Comparison of ENCODE assay signal across 8 cellular contexts in the genomic region with DNA sequence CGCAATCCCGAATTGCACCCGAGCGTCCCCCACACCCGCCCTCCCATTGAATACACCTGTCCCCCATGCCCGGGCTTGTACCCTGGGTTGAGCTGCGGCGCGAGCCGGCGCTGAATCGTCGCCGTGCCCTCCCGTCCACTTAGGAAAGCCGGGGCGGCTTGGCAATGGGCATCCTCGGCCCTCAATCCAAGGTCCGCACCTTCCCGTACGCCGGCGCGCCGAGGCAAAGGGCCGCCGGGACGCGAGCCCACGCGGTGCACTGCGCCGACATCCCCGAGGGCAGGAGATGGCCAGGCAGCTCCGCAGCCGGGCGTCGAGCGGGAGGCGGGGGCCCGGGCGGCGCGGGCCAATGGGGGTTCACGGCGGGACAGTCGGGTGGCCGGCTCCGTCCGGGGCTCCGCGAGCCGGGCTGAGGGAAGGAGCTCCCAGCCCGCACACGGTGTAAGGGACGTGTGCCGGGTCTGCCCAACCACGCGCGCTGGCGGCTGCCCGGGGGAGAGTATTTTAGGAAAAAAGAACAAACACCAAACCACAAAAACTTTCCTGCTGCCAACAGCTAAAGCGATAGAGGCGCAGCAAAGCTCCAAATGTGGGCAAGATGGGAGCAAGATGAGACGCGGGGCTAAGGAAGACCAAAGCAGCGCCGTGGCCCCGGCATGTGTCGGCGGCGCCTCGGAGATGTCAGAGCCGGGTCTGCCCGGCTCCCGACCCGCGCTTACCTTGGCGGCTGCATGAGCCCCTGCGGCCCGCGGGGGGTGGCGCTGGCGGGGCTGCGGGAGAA. TPM values are rescaled to one million over a fixed set of nuclear protein-coding genes. Genes with fewer than 3 reads are reported as not detected.
DNase-seq lines count a peak whose midpoint lies in the region; ATAC-seq, FAIRE-seq and TF ChIP-seq lines count a peak whose summit lies in the region.

No MANE protein-coding gene starts in this region.

- CTCF ChIA-PET in activated CD4-positive, alpha-beta memory T cell treated with anti-CD3 and anti-CD28 coated beads, Interleukin-2, amount 10 ng/mL, durations not matched to agents 7 days and 5 days (lab: Charles Lee) = interaction anchor here (0.6 to 2.2 kb wide), 39 partner anchors 8 to 1503 kb away, joined by 3 to 25 read pairs (median 4); no protein-coding TSS in a partner anchor

- POLR2A ChIA-PET in activated CD4-positive, alpha-beta memory T cell treated with anti-CD3 and anti-CD28 coated beads, Interleukin-2, amount 10 ng/mL, durations not matched to agents 7 days and 5 days (lab: Charles Lee) = interaction anchor here (0.6 kb wide), 1 partner anchor 82 kb away, joined by 3 read pairs; no protein-coding TSS in a partner anchor

- no peaks in the 10 kb centered on the region for H3K9me3 ChIP-seq in pancreas

- peaks cover 14% of the 10 kb centered on the region for H3K4me1 Mint-ChIP-seq in activated CD4-positive, alpha-beta memory T cell treated with anti-CD3 and anti-CD28 coated beads, Interleukin-2, amount 10 ng/mL, durations not matched to agents 7 days and 5 days

- H3K36me3 Mint-ChIP-seq in activated CD4-positive, alpha-beta memory T cell treated with anti-CD3 and anti-CD28 coated beads, Interleukin-2, amount 10 ng/mL, durations not matched to agents 7 days and 5 days (ENCODE audit: low read depth) = no peaks in the 10 kb centered on the region

- no peak for FAIRE-seq in pancreas (lab: Jason Lieb, UNC)

- TF ChIP-seq CTCF in foreskin keratinocyte (conservative IDR thresholded peaks at IDR 0.05) = no peak
- no peak for TF ChIP-seq CTCF in pancreas (IDR thresholded peaks at IDR 0.05)

- H3K4me3 ChIP-seq in pancreas = peak overlapping the region; percentile 35 to 63 (median 57)

- H3K36me3 ChIP-seq in pancreas = no peaks in the 10 kb centered on the region

- peak; percentile 35 for DNase-seq in NCI-H2029 (lab: John Stamatoyannopoulos, UW)
- DNase-seq in NCI-H2029 treated with DMSO at 0.1 percent for 48 hours (lab: John Stamatoyannopoulos, UW) = no peak
- peak; percentile 22 for DNase-seq in activated CD4-positive, alpha-beta memory T cell treated with anti-CD3 and anti-CD28 coated beads, Interleukin-2, amount 10 ng/mL, durations not matched to agents 7 days and 5 days
- DNase-seq in foreskin keratinocyte = no peak
- DNase-seq in pancreas = peak in 5 of 6 donors; percentile 29 to 79 (median 45)
- no peak for DNase-seq in NCI-H187 treated with DMSO at 0.1 percent for 48 hours (lab: John Stamatoyannopoulos, UW)

- peak overlapping the region; percentile 60 for H3K4me3 Mint-ChIP-seq in activated CD4-positive, alpha-beta memory T cell treated with anti-CD3 and anti-CD28 coated beads, Interleukin-2, amount 10 ng/mL, durations not matched to agents 7 days and 5 days

- intact Hi-C loops in pancreas (cut with DNase I) = no loop called here

- no peaks in the 10 kb centered on the region for H3K9me3 Mint-ChIP-seq in activated CD4-positive, alpha-beta memory T cell treated with anti-CD3 and anti-CD28 coated beads, Interleukin-2, amount 10 ng/mL, durations not matched to agents 7 days and 5 days

- peak; percentile 31 for ATAC-seq in HG03175 (IDR thresholded peaks at IDR 0.05; ENCODE audit: unreplicated experiment)
- peak; percentile 58 for ATAC-seq in foreskin keratinocyte
- peak; percentile 65 to 84 (median 77) for ATAC-seq in pancreas
- ATAC-seq in HG03045 (IDR thresholded peaks at IDR 0.05; ENCODE audit: unreplicated experiment) = no peak

- H3K27me3 ChIP-seq in foreskin keratinocyte (peaks cover 80% of the 10 kb centered on the region), pancreas (peaks cover 0 to 5% (median 0%) of the 10 kb centered on the region in 4 donors)

- WGBS in pancreas, 2 donors = 1% methylated on average over 80 to 85 of the region's 85 CpGs

- no peaks in the 10 kb centered on the region for H3K4me1 ChIP-seq in foreskin keratinocyte
- H3K4me1 ChIP-seq in pancreas = peaks cover 0 to 5% (median 0%) of the 10 kb centered on the region in 3 donors

- H3K27ac ChIP-seq in foreskin keratinocyte (no peak overlapping the region), pancreas (peak overlapping the region in 2 of 4 donors; percentile 8 to 28)

- peaks cover 67% of the 10 kb centered on the region for H3K27me3 Mint-ChIP-seq in activated CD4-positive, alpha-beta memory T cell treated with anti-CD3 and anti-CD28 coated beads, Interleukin-2, amount 10 ng/mL, durations not matched to agents 7 days and 5 days

- H3K27ac Mint-ChIP-seq in activated CD4-positive, alpha-beta memory T cell treated with anti-CD3 and anti-CD28 coated beads, Interleukin-2, amount 10 ng/mL, durations not matched to agents 7 days and 5 days = no peak overlapping the region

RNA-seq across cellular contexts. Expression of a gene that starts 0.6 kb away (rescaled TPM):
- total RNA-seq in activated CD4-positive, alpha-beta memory T cell treated with anti-CD3 and anti-CD28 coated beads, Interleukin-2, amount 10 ng/mL, durations not matched to agents 7 days and 5 days = under 1 TPM; 0.18 to 0.23 TPM
- total RNA-seq in foreskin keratinocyte = 1.4 and 1.8 TPM in 2 replicates
- 1.2 TPM in 2 replicates for polyA plus RNA-seq in foreskin keratinocyte
- total RNA-seq in pancreas = 10 to 100 TPM in 2 of 6 donors, 1 to 10 TPM in 4; 3.7 to 14.3 (median 8.0) TPM
- polyA plus RNA-seq in pancreas = 1 to 10 TPM; 6.0 to 6.3 TPM

Comparison
In these comparisons a context has a peak if more than half of its experiments do, and no peak if none do; other contexts are left out.
1. DNase-seq: peak in NCI-H2029 (single experiment), activated CD4-positive, alpha-beta memory T cell treated with anti-CD3 and anti-CD28 coated beads, Interleukin-2, amount 10 ng/mL, durations not matched to agents 7 days and 5 days (single experiment) and pancreas (5 of 6); none in NCI-H2029 treated with DMSO at 0.1 percent for 48 hours (single experiment), foreskin keratinocyte (0 of 2) and NCI-H187 treated with DMSO at 0.1 percent for 48 hours (single experiment).